ENCODE assay signal across 15 cellular contexts in the genomic region with DNA sequence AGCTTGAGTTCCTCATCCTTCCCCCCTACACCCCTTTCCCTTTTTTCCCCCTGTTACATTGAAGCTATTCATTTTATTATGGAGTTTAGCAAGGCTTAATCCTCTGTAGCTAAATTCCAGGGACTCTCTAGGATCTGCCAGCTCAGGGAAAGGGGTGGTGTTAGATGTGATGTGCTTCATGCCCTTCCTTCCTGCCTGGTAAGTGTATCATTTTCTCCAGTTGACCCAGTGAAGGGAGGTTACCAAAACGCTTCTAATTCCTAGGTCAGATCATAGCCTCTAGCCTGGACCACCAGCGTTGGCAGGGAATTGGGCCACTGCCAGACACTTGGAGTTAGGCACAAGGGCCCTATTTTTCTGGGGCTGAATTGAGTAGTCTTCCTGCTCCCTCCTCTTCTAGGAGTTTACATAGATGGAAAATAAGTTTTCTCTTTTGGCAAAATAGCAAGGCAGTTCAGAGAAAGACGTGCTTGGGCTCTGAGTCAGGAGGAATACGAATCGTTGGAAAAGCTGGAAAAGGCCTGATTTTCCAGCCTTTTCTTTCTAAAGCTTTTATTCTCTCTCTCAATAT.
DNase-seq lines count a peak whose midpoint lies in the region; ATAC-seq and TF ChIP-seq lines count a peak whose summit lies in the region.
"Had no signal": no experiment of that assay in that cellular context is flagged by ENCODE, and none has a peak within 500 bp of the region (broad histone marks: within the 10 kb centered on the region; RNA-seq: fewer than 3 reads in every experiment).

No MANE protein-coding gene starts in this region.

- no peak overlapping the region for H2AFZ ChIP-seq in mesenchymal stem cell (ENCODE audit: low read depth, low read length)

- no peak overlapping the region for H3K18ac ChIP-seq in mesenchymal stem cell (ENCODE audit: low read depth in 1 of 2, low read length in 2 of 2)

- 0 out of 2 replicates have a peak overlapping the region, but pooled peaks have one; percentile 8 for H3K4me3 ChIP-seq in SJCRH30
- no peak overlapping the region for H3K4me3 ChIP-seq in mesenchymal stem cell (ENCODE audit: insufficient read depth in 1 of 2, low read depth in 1 of 2, low read length in 2 of 2)
- no peak overlapping the region for H3K4me3 ChIP-seq in vagina
- H3K4me3 ChIP-seq: esophagus squamous epithelium had no signal

- H3K79me1 ChIP-seq in mesenchymal stem cell (replicated peaks; ENCODE audit: low read length, poor library complexity, severe bottlenecking) = no peaks in the 10 kb centered on the region

- H2BK5ac ChIP-seq in mesenchymal stem cell (ENCODE audit: low read depth, low read length, poor library complexity, severe bottlenecking) = no peak overlapping the region

- intact Hi-C loops in vagina (cut with DNase I) = no loop called here

- DNase-seq in SJCRH30 (peak; percentile 89 to 95), dedifferentiated amniotic fluid mesenchymal stem cell (ENCODE audit: extremely low spot score) (peak; percentile 31), mesenchymal stem cell (no peak), vagina (ENCODE audit: extremely low spot score in 2 of 2) (no peak), DMS79 treated with DMSO at 0.1 percent for 48 hours (lab: John Stamatoyannopoulos, UW) (no peak)
- DNase-seq in stimulated activated CD4-positive, alpha-beta T cell treated with anti-CD3 and anti-CD28 coated beads, Interleukin-2, amount 100 ng/mL, for 24 hours = no peak
- DNase-seq: activated naive CD4-positive, alpha-beta T cell treated with anti-CD3 and anti-CD28 coated beads, Interleukin-2, amount 10 ng/mL, durations not matched to agents 7 days and 5 days; CD4-positive, alpha-beta memory T cell; cortex of kidney; esophagus squamous epithelium; NCI-H1092 treated with DMSO at 0.1 percent for 48 hours; NCI-H226; stimulated activated CD4-positive, alpha-beta T cell treated with anti-CD3 and anti-CD28 coated beads, Interleukin-4, amount 100 ng/mL, for 24 hours had no signal

- H3K27me3 ChIP-seq in SJCRH30 (no peaks in the 10 kb centered on the region), mesenchymal stem cell (ENCODE audit: control insufficient read depth in 1 of 2, insufficient read depth in 1 of 2, low read length in 2 of 2) (no peaks in the 10 kb centered on the region), vagina (no peaks in the 10 kb centered on the region)
- H3K27me3 ChIP-seq: esophagus squamous epithelium had no signal

- H3K9ac ChIP-seq in mesenchymal stem cell (ENCODE audit: low read length) = peak overlapping the region; percentile 62

- no peak overlapping the region for H2BK12ac ChIP-seq in mesenchymal stem cell (ENCODE audit: low read length in 2 of 2)

- WGBS in mesenchymal stem cell = 88% methylated on average over 3 of the region's 5 CpGs

- H2BK15ac ChIP-seq in mesenchymal stem cell (ENCODE audit: low read depth, poor library complexity, severe bottlenecking) = no peak overlapping the region

- no peak overlapping the region for H4K91ac ChIP-seq in mesenchymal stem cell (ENCODE audit: low read length)

- TF ChIP-seq POLR2A in vagina (IDR thresholded peaks at IDR 0.05) = no peak

- no peak for TF ChIP-seq CTCF in vagina (IDR thresholded peaks at IDR 0.05)

- peak overlapping the region; percentile 44 for H3K27ac ChIP-seq in SJCRH30
- H3K27ac ChIP-seq in mesenchymal stem cell (ENCODE audit: low read length, poor library complexity, severe bottlenecking) = no peak overlapping the region
- peak overlapping the region; percentile 0 for H3K27ac ChIP-seq in vagina

- no peak overlapping the region for H3K4ac ChIP-seq in mesenchymal stem cell (ENCODE audit: low read depth in 1 of 2, low read length in 2 of 2)

- H3K14ac ChIP-seq in mesenchymal stem cell (ENCODE audit: low read length in 2 of 2) = no peak overlapping the region

- no peak overlapping the region for H2AK5ac ChIP-seq in mesenchymal stem cell (ENCODE audit: low read length, severe bottlenecking)

- no peak overlapping the region for H3K23ac ChIP-seq in mesenchymal stem cell (ENCODE audit: low read length in 2 of 2)

- H3K4me2 ChIP-seq in mesenchymal stem cell (ENCODE audit: low read length, poor library complexity, severe bottlenecking) = no peak overlapping the region

- ATAC-seq in HG03045 (IDR thresholded peaks at IDR 0.05; ENCODE audit: unreplicated experiment) = no peak
- ATAC-seq: WTC11 had no signal

- no peaks in the 10 kb centered on the region for H3K9me3 ChIP-seq in SJCRH30 (replicated peaks)
- no peaks in the 10 kb centered on the region for H3K9me3 ChIP-seq in mesenchymal stem cell (ENCODE audit: control insufficient read depth, low read length)
- H3K9me3 ChIP-seq in vagina = no peaks in the 10 kb centered on the region
- H3K9me3 ChIP-seq: esophagus squamous epithelium had no signal

- H3K4me1 ChIP-seq in SJCRH30 = peaks cover 19% of the 10 kb centered on the region
- H3K4me1 ChIP-seq in mesenchymal stem cell (ENCODE audit: control insufficient read depth, insufficient read depth, low read depth, low read length) = no peaks in the 10 kb centered on the region
- peaks cover 15% of the 10 kb centered on the region for H3K4me1 ChIP-seq in vagina

- H3K36me3 ChIP-seq in SJCRH30 (no peaks in the 10 kb centered on the region), mesenchymal stem cell (ENCODE audit: control insufficient read depth in 1 of 2, insufficient read depth in 2 of 2, low read depth in 1 of 2, low read length in 2 of 2) (no peaks in the 10 kb centered on the region), vagina (no peaks in the 10 kb centered on the region)
- H3K36me3 ChIP-seq: esophagus squamous epithelium had no signal

- no peak overlapping the region for H4K8ac ChIP-seq in mesenchymal stem cell (ENCODE audit: low read length)

- no peak overlapping the region for H2BK120ac ChIP-seq in mesenchymal stem cell (ENCODE audit: low read depth, low read length)

Comparison
In these comparisons a context has a peak if more than half of its experiments do, and no peak if none do; other contexts are left out.
1. DNase-seq: peak in SJCRH30 (2 of 2) and dedifferentiated amniotic fluid mesenchymal stem cell (single experiment); none in mesenchymal stem cell (single experiment), vagina (0 of 2), DMS79 treated with DMSO at 0.1 percent for 48 hours (single experiment) and stimulated activated CD4-positive, alpha-beta T cell treated with anti-CD3 and anti-CD28 coated beads, Interleukin-2, amount 100 ng/mL, for 24 hours (0 of 2).